Comparison of ENCODE assay signal across 29 cellular contexts in the genomic region with DNA sequence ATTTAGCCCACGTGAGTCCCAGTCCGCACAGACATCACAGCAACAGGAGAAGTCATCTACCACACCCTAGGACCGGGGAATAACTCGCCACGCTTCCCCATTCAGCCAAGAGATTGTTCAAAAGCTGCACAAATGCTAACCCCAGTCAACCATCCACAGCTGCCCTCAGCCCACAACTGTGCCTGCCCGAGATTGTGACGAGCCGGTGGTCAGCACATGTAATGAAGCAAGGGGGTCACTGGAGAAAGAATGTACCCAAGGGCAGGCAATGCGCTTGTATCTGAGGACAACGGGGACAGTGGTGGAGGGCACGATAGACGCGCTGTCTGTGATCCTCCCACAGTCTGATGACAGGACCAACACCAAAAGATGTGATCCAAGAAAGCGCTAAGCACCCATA.
"Had no signal": no experiment of that assay in that cellular context is flagged by ENCODE, and none has a peak within 500 bp of the region (broad histone marks: within the 10 kb centered on the region; RNA-seq: fewer than 3 reads in every experiment).

No MANE protein-coding gene starts in this region.

- H3K9me3 Mint-ChIP-seq: dendritic cell treated with granulocyte-macrophage colony-stimulating factor and Interleukin-4, amounts not matched to agents 40 ng/mL and 50 ng/mL, for 4 days; natural killer cell treated with Interleukin-12 subunit alpha and Interleukin-12 subunit beta and Interleukin-15 and Interleukin-18, amount 100 ng/mL, for 72 hours had no signal

- H3K4me3 ChIP-seq: esophagus squamous epithelium, heart right ventricle, lower lobe of right lung, psoas muscle, smooth muscle cell, thyroid gland had no signal

- H3K4me3 Mint-ChIP-seq: dendritic cell treated with granulocyte-macrophage colony-stimulating factor and Interleukin-4, amounts not matched to agents 40 ng/mL and 50 ng/mL, for 4 days; natural killer cell treated with Interleukin-12 subunit alpha and Interleukin-12 subunit beta and Interleukin-15 and Interleukin-18, amount 100 ng/mL, for 72 hours; stimulated activated naive CD8-positive, alpha-beta T cell treated with anti-CD3 and anti-CD28 coated beads, Interleukin-15, amount 100 ng/mL, for 72 hours had no signal

- H3K4me1 Mint-ChIP-seq: stimulated activated naive CD8-positive, alpha-beta T cell treated with anti-CD3 and anti-CD28 coated beads, Interleukin-15, amount 100 ng/mL, for 72 hours had no signal

- H3K27me3 Mint-ChIP-seq: stimulated activated naive CD8-positive, alpha-beta T cell treated with anti-CD3 and anti-CD28 coated beads, Interleukin-15, amount 100 ng/mL, for 72 hours had no signal

- H3K4me1 ChIP-seq: lower lobe of right lung, psoas muscle had no signal

- H3K27ac ChIP-seq: esophagus squamous epithelium, heart right ventricle, lower lobe of right lung, psoas muscle, thyroid gland had no signal

- H3K9me3 ChIP-seq: esophagus squamous epithelium, heart right ventricle, lower lobe of right lung, psoas muscle, thyroid gland had no signal

- DNase-seq: central memory CD4-positive, alpha-beta T cell; effector CD8-positive, alpha-beta T cell; erythroblast; esophagus squamous epithelium; foreskin melanocyte; glutamatergic neuron; heart right ventricle; hippocampal formation; kidney glomerular epithelial cell; left colon; left ventricle myocardium superior; lower lobe of right lung; nucleus accumbens; psoas muscle; right cardiac atrium; stimulated activated CD4-positive, alpha-beta T cell treated with anti-CD3 and anti-CD28 coated beads, Interleukin-12 subunit alpha, Interleukin-12 subunit beta, amount 100 ng/mL, for 4 hours; stimulated activated CD4-positive, alpha-beta T cell treated with anti-CD3 and anti-CD28 coated beads, Interleukin-1b, Interleukin-23, amount 100 ng/mL, for 48 hours; stimulated activated CD4-positive, alpha-beta T cell treated with anti-CD3 and anti-CD28 coated beads, Interleukin-4, amount 100 ng/mL, for 1 hour; stimulated activated CD8-positive, alpha-beta memory T cell treated with anti-CD3 and anti-CD28 coated beads, Interleukin-4, amount 100 ng/mL, for 48 hours; stimulated activated naive CD4-positive, alpha-beta T cell; stimulated activated naive CD8-positive, alpha-beta T cell treated with anti-CD3 and anti-CD28 coated beads, Interleukin-15, amount 100 ng/mL, for 72 hours; thyroid gland; trophoblast cell had no signal

- H3K36me3 ChIP-seq: esophagus squamous epithelium, heart right ventricle, lower lobe of right lung, thyroid gland had no signal

- H3K27me3 ChIP-seq: esophagus squamous epithelium, heart right ventricle, thyroid gland had no signal

- ATAC-seq: heart right ventricle; left colon; left ventricle myocardium superior; lower lobe of right lung; psoas muscle; right cardiac atrium; stimulated activated naive CD8-positive, alpha-beta T cell treated with anti-CD3 and anti-CD28 coated beads, Interleukin-15, amount 100 ng/mL, for 72 hours had no signal

- FAIRE-seq: colon, endometrium, islet of Langerhans had no signal

- H3K36me3 Mint-ChIP-seq: natural killer cell treated with Interleukin-12 subunit alpha and Interleukin-12 subunit beta and Interleukin-15 and Interleukin-18, amount 100 ng/mL, for 72 hours had no signal

- H3K27ac Mint-ChIP-seq: dendritic cell treated with granulocyte-macrophage colony-stimulating factor and Interleukin-4, amounts not matched to agents 40 ng/mL and 50 ng/mL, for 4 days; natural killer cell treated with Interleukin-12 subunit alpha and Interleukin-12 subunit beta and Interleukin-15 and Interleukin-18, amount 100 ng/mL, for 72 hours; stimulated activated naive CD8-positive, alpha-beta T cell treated with anti-CD3 and anti-CD28 coated beads, Interleukin-15, amount 100 ng/mL, for 72 hours had no signal

- H3K4me2 ChIP-seq: smooth muscle cell had no signal
